In genomic region chr5:151085517-151086031, GRCh38 we compare ENCODE assay signal across 8 cellular contexts. TPM values are rescaled to one million over a fixed set of nuclear protein-coding genes. Genes with fewer than 3 reads are reported as not detected.
DNase-seq lines count a peak whose midpoint lies in the region; ATAC-seq and TF ChIP-seq lines count a peak whose summit lies in the region.

No MANE protein-coding gene starts in this region.

- peak overlapping the region; percentile 12 to 72 (median 56) for H3K4me3 Mint-ChIP-seq in IgD-negative memory B cell

- no peaks in the 10 kb centered on the region for H3K9me3 ChIP-seq in mesenchymal stem cell (ENCODE audit: control insufficient read depth, low read length)

- no peak overlapping the region for H2BK5ac ChIP-seq in mesenchymal stem cell (ENCODE audit: low read depth, low read length, poor library complexity, severe bottlenecking)

- no peak overlapping the region for H3K4ac ChIP-seq in mesenchymal stem cell (ENCODE audit: low read depth in 1 of 2, low read length in 2 of 2)

- peaks cover 2% of the 10 kb centered on the region for H3K36me3 Mint-ChIP-seq in IgD-negative memory B cell

- H3K14ac ChIP-seq in mesenchymal stem cell (ENCODE audit: low read length in 2 of 2): no peak overlapping the region

- H3K79me1 ChIP-seq in mesenchymal stem cell (replicated peaks; ENCODE audit: low read length, poor library complexity, severe bottlenecking): peaks cover 1% of the 10 kb centered on the region

- H3K23ac ChIP-seq in mesenchymal stem cell (ENCODE audit: low read length in 2 of 2): no peak overlapping the region

- H2AK5ac ChIP-seq in mesenchymal stem cell (ENCODE audit: low read length, severe bottlenecking): peak overlapping the region; percentile 57

- H3K4me1 Mint-ChIP-seq in IgD-negative memory B cell: peaks cover 36 to 49% (median 45%) of the 10 kb centered on the region in 3 donors

- H3K27me3 Mint-ChIP-seq in IgD-negative memory B cell: no peaks in the 10 kb centered on the region

- peak overlapping the region; percentile 21 for H2BK15ac ChIP-seq in mesenchymal stem cell (ENCODE audit: low read depth, poor library complexity, severe bottlenecking)

- H4K8ac ChIP-seq in mesenchymal stem cell (ENCODE audit: low read length): peak overlapping the region; percentile 52

- H3K36me3 ChIP-seq in mesenchymal stem cell (ENCODE audit: control insufficient read depth in 1 of 2, insufficient read depth in 2 of 2, low read depth in 1 of 2, low read length in 2 of 2): no peaks in the 10 kb centered on the region

- H3K27ac ChIP-seq in mesenchymal stem cell (ENCODE audit: low read length, poor library complexity, severe bottlenecking): peak overlapping the region; percentile 0

- H3K4me2 ChIP-seq in mesenchymal stem cell (ENCODE audit: low read length, poor library complexity, severe bottlenecking): peak overlapping the region; percentile 2

- H3K9ac ChIP-seq in mesenchymal stem cell (ENCODE audit: low read length): peak overlapping the region; percentile 49

- no peak overlapping the region for H3K4me3 ChIP-seq in mesenchymal stem cell (ENCODE audit: insufficient read depth in 1 of 2, low read depth in 1 of 2, low read length in 2 of 2)

- 62% methylated on average over 7 of the region's 9 CpGs for WGBS in mesenchymal stem cell

- no peak overlapping the region for H2AFZ ChIP-seq in mesenchymal stem cell (ENCODE audit: low read depth, low read length)

- TF ChIP-seq CTCF in GM13977 (IDR thresholded peaks at IDR 0.05; ENCODE audit: extremely low read depth, insufficient read depth, missing control alignments): no peak

- H3K4me1 ChIP-seq in mesenchymal stem cell (ENCODE audit: control insufficient read depth, insufficient read depth, low read depth, low read length): peaks cover 26% of the 10 kb centered on the region

- H3K9me3 Mint-ChIP-seq in IgD-negative memory B cell: no peaks in the 10 kb centered on the region

- in situ Hi-C loops in GM13977 (cut with MboI; ENCODE audit: low pct_unique_long_range_greater_than_20kb, low sequenced_read_pairs, unreplicated experiment): no loop called here

- H2BK120ac ChIP-seq in mesenchymal stem cell (ENCODE audit: low read depth, low read length): no peak overlapping the region

- ATAC-seq in HG03457 (IDR thresholded peaks at IDR 0.05; ENCODE audit: unreplicated experiment): no peak

- no peaks in the 10 kb centered on the region for H3K27me3 ChIP-seq in mesenchymal stem cell (ENCODE audit: control insufficient read depth in 1 of 2, insufficient read depth in 1 of 2, low read length in 2 of 2)

- DNase-seq in CD1c-positive myeloid dendritic cell (ENCODE audit: extremely low spot score): peak; percentile 67
- peak; percentile 23 for DNase-seq in astrocyte of the hippocampus (ENCODE audit: low read depth, low spot score)
- peak; percentile 87 for DNase-seq in mesenchymal stem cell
- no peak for DNase-seq in GM13977 (ENCODE audit: low spot score)
- DNase-seq in GF-D8 (lab: John Stamatoyannopoulos, UW): no peak
- DNase-seq in NCI-H1105 (lab: John Stamatoyannopoulos, UW): no peak

- no peak overlapping the region for H4K91ac ChIP-seq in mesenchymal stem cell (ENCODE audit: low read length)

- peak overlapping the region in 1 of 2 experiments; percentile 4 for H3K18ac ChIP-seq in mesenchymal stem cell (ENCODE audit: low read depth in 1 of 2, low read length in 2 of 2)

- peak overlapping the region; percentile 38 to 81 for H2BK12ac ChIP-seq in mesenchymal stem cell (ENCODE audit: low read length in 2 of 2)

- peak overlapping the region; percentile 39 to 96 (median 87) for H3K27ac Mint-ChIP-seq in IgD-negative memory B cell

RNA-seq across cellular contexts. Expression of gene TNIP1, which starts 4.7 kb away (rescaled TPM):
- polyA plus RNA-seq in IgD-negative memory B cell: 78.3 TPM
- polyA plus RNA-seq in mesenchymal stem cell (2013, experiment 1 of 2): 50.6 TPM
- 50.3 TPM for polyA plus RNA-seq in mesenchymal stem cell (2013, experiment 2 of 2)

Comparison
In these comparisons a context has a peak if more than half of its experiments do, and no peak if none do; other contexts are left out.
1. DNase-seq: peak in CD1c-positive myeloid dendritic cell (single experiment), astrocyte of the hippocampus (single experiment) and mesenchymal stem cell (single experiment); none in GM13977 (single experiment), GF-D8 (single experiment) and NCI-H1105 (single experiment).